ENCODE assay signal across 9 cellular contexts in genomic region chr4:152590179-152591031, GRCh38. TPM values are rescaled to one million over a fixed set of nuclear protein-coding genes. Genes with fewer than 3 reads are reported as not detected.
A peak's percentile ranks its signal among the peaks of the same experiment; 100 is the strongest.
DNase-seq lines count a peak whose midpoint lies in the region; ATAC-seq lines count a peak whose summit lies in the region.
"Had no signal": no experiment of that assay in that cellular context is flagged by ENCODE, and none has a peak within 500 bp of the region (broad histone marks: within the 10 kb centered on the region; RNA-seq: fewer than 3 reads in every experiment).

No MANE protein-coding gene starts in this region.

- ATAC-seq in HG02678 (IDR thresholded peaks at IDR 0.05; ENCODE audit: unreplicated experiment), result no peak

- DNase-seq in Daoy (ENCODE audit: low read depth) (peak; percentile 40), NCI-H2107 (lab: John Stamatoyannopoulos, UW) (peak; percentile 48), brain pericyte (ENCODE audit: low read depth, low spot score) (peak; percentile 59), non-pigmented ciliary epithelial cell (ENCODE audit: low read depth) (peak; percentile 86), SK-N-DZ (ENCODE audit: low spot score) (no peak), mucosa of gallbladder (ENCODE audit: low spot score) (no peak), NOMO-1 (lab: John Stamatoyannopoulos, UW; ENCODE audit: unreplicated experiment in 2 of 2) (no peak)
- DNase-seq: activated B cell treated with CpG ODN at 0.5 μM for 24 hours had no signal

RNA-seq across cellular contexts. Expression of gene FBXW7, which starts 54.5 kb away (rescaled TPM):
- 16.7 and 21.6 TPM in 2 replicates for total RNA-seq in Daoy (2014; rRNA removed; shearing (Covaris generic))
- polyA plus RNA-seq in SK-N-DZ (2014; cell fraction: cytosol; rRNA removed), result 7.4 and 11.4 TPM in 2 replicates
- 16.8 and 17.0 TPM in 2 replicates for polyA plus RNA-seq in SK-N-DZ (2014; cell fraction: nucleus; rRNA removed)
- 29.7 TPM for total RNA-seq in mucosa of gallbladder

Comparison
In these comparisons a context has a peak if more than half of its experiments do, and no peak if none do; other contexts are left out.
1. DNase-seq: peak in Daoy (single experiment), NCI-H2107 (single experiment), brain pericyte (single experiment) and non-pigmented ciliary epithelial cell (single experiment); none in SK-N-DZ (single experiment), mucosa of gallbladder (single experiment) and NOMO-1 (0 of 2).